Comparison of ENCODE assay signal across 18 cellular contexts in genomic region chr9:113570749-113571711, GRCh38.
DNase-seq lines count a peak whose midpoint lies in the region; ATAC-seq and TF ChIP-seq lines count a peak whose summit lies in the region.
"Had no signal": no experiment of that assay in that cellular context is flagged by ENCODE, and none has a peak within 500 bp of the region (broad histone marks: within the 10 kb centered on the region; RNA-seq: fewer than 3 reads in every experiment).

No MANE protein-coding gene starts in this region.

- H3K27ac ChIP-seq in epithelial cell of prostate: peak overlapping the region; percentile 38
- H3K27ac ChIP-seq: gastroesophageal sphincter, lower lobe of right lung, pancreas had no signal

- peaks cover 18% of the 10 kb centered on the region for H3K36me3 Mint-ChIP-seq in Calu3 (ENCODE audit: insufficient read depth, unreplicated experiment)
- H3K36me3 Mint-ChIP-seq in natural killer cell treated with Interleukin-12 subunit alpha and Interleukin-12 subunit beta and Interleukin-15 and Interleukin-18, amount 100 ng/mL, for 72 hours: no peaks in the 10 kb centered on the region

- intact Hi-C loops in Calu3 (cut with micrococcal nuclease; ENCODE audit: unreplicated experiment): no loop called here

- no peak for TF ChIP-seq CTCF in Calu3 (IDR thresholded peaks at IDR 0.05; ENCODE audit: unreplicated experiment)

- CTCF ChIA-PET in Calu3 (lab: Charles Lee): interaction anchor here (0.5 kb wide), 1 partner anchor 116 kb away, joined by 3 read pairs; no protein-coding TSS in a partner anchor

- DNase-seq in Calu3 (no peak), NCI-H226 (peak; percentile 82), epithelial cell of prostate (ENCODE audit: low read depth, low spot score) (no peak), kidney tubule cell (ENCODE audit: low spot score) (no peak), HT-29 (ENCODE audit: low spot score) (no peak), EL (no peak)
- DNase-seq in natural killer cell treated with Interleukin-12 subunit alpha and Interleukin-12 subunit beta and Interleukin-15 and Interleukin-18, amount 100 ng/mL, for 72 hours (ENCODE audit: low spot score): no peak
- DNase-seq: activated gamma-delta T cell; AML-193; anterior cingulate cortex; lower lobe of right lung; NCI-H774; stimulated activated CD4-positive, alpha-beta T cell treated with anti-CD3 and anti-CD28 coated beads, Interleukin-2, amount 100 ng/mL, for 48 hours; substantia nigra; T1000 had no signal

- no peak for ATAC-seq in natural killer cell treated with Interleukin-12 subunit alpha and Interleukin-12 subunit beta and Interleukin-15 and Interleukin-18, amount 100 ng/mL, for 72 hours
- ATAC-seq in GM19463 (IDR thresholded peaks at IDR 0.05; ENCODE audit: unreplicated experiment): no peak
- ATAC-seq: gastroesophageal sphincter, lower lobe of right lung had no signal

- no TSS peak for BruUV-seq in Calu3 (replicated peaks; lab: Mats Ljungman, UMichigan)

- H3K9me3 Mint-ChIP-seq in Calu3 (ENCODE audit: low read depth, unreplicated experiment): no peaks in the 10 kb centered on the region
- H3K9me3 Mint-ChIP-seq in natural killer cell treated with Interleukin-12 subunit alpha and Interleukin-12 subunit beta and Interleukin-15 and Interleukin-18, amount 100 ng/mL, for 72 hours: no peaks in the 10 kb centered on the region

- H3K4me3 Mint-ChIP-seq in Calu3 (ENCODE audit: low read depth, unreplicated experiment): no peak overlapping the region
- H3K4me3 Mint-ChIP-seq in natural killer cell treated with Interleukin-12 subunit alpha and Interleukin-12 subunit beta and Interleukin-15 and Interleukin-18, amount 100 ng/mL, for 72 hours: no peak overlapping the region

- H3K27me3 Mint-ChIP-seq in Calu3 (ENCODE audit: unreplicated experiment): no peaks in the 10 kb centered on the region
- no peaks in the 10 kb centered on the region for H3K27me3 Mint-ChIP-seq in natural killer cell treated with Interleukin-12 subunit alpha and Interleukin-12 subunit beta and Interleukin-15 and Interleukin-18, amount 100 ng/mL, for 72 hours

- H3K27ac Mint-ChIP-seq in Calu3 (ENCODE audit: unreplicated experiment): peak overlapping the region; percentile 59
- H3K27ac Mint-ChIP-seq in natural killer cell treated with Interleukin-12 subunit alpha and Interleukin-12 subunit beta and Interleukin-15 and Interleukin-18, amount 100 ng/mL, for 72 hours: peak overlapping the region; percentile 79 to 96

- H3K4me1 Mint-ChIP-seq in Calu3 (ENCODE audit: low read depth, unreplicated experiment): peaks cover 34% of the 10 kb centered on the region
- H3K4me1 Mint-ChIP-seq in natural killer cell treated with Interleukin-12 subunit alpha and Interleukin-12 subunit beta and Interleukin-15 and Interleukin-18, amount 100 ng/mL, for 72 hours (ENCODE audit: low read depth in 2 of 2): peaks cover 69 to 72% of the 10 kb centered on the region in 2 donors
